Comparison of ENCODE assay signal across 1 cellular context in genomic region chr3:33001889-33002288, GRCh38.
TF ChIP-seq lines count a peak whose summit lies in the region.

No MANE protein-coding gene starts in this region.

TF ChIP-seq in HepG2, 621 proteins besides CTCF, POLR2A, EP300 and RAD21 (continued from another document):
- TF ChIP-seq GPBP1L1 (CRISPR knock-in tag; IDR thresholded peaks at IDR 0.05), result no peak
- TF ChIP-seq FOXA3 (CRISPR knock-in tag; IDR thresholded peaks at IDR 0.05), result no peak
- no peak for TF ChIP-seq ZNF256 (CRISPR knock-in tag; conservative IDR thresholded peaks at IDR 0.05)
